Comparison of ENCODE assay signal across 23 cellular contexts in the genomic region with DNA sequence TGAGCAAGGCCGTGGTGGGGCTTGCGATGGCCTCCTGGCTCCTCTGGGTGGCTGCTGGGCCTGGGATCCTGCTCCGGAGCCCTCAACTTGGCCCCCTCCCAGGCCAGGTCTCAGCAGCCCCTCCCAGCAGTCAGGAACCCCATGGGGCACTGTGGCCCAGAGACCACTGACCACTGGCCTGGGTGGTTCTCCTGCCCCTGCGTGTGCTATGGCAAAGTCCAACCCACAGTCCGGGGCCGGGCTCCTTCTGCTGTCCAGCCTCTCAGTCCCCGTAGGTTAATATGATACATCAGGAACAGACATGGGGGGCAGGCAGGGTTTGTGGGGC.
"Had no signal": no experiment of that assay in that cellular context is flagged by ENCODE, and none has a peak within 500 bp of the region (broad histone marks: within the 10 kb centered on the region; RNA-seq: fewer than 3 reads in every experiment).

No MANE protein-coding gene starts in this region.

- ATAC-seq: activated CD4-positive, alpha-beta T cell treated with anti-CD3 and anti-CD28 coated beads for 36 hours; activated naive CD4-positive, alpha-beta T cell treated with anti-CD3 and anti-CD28 coated beads, Interleukin-2, amount 50 U/mL, for 72 hours; activated T-cell treated with anti-CD3 and anti-CD28 coated beads, Interleukin-2, amount 50 U/mL, for 72 hours; naive thymus-derived CD8-positive, alpha-beta T cell; right cardiac atrium; stimulated activated naive CD8-positive, alpha-beta T cell treated with anti-CD3 and anti-CD28 coated beads, Interleukin-15, Interleukin-2, amounts not matched to agents 100 U/mL and 50 U/mL, for 24 hours had no signal

- H3K36me3 Mint-ChIP-seq: activated naive CD4-positive, alpha-beta T cell treated with anti-CD3 and anti-CD28 coated beads, Interleukin-2, amount 50 U/mL, for 72 hours; naive thymus-derived CD8-positive, alpha-beta T cell had no signal

- DNase-seq: activated B cell treated with CpG ODN at 0.5 μM for 24 hours; activated CD4-positive, alpha-beta T cell treated with anti-CD3 and anti-CD28 coated beads for 36 hours; activated CD4-positive, alpha-beta T cell treated with anti-CD3 and anti-CD28 coated beads, Interleukin-2, amount 50 U/mL, for 4 hours; activated naive CD4-positive, alpha-beta T cell; activated T-cell treated with anti-CD3 and anti-CD28 coated beads for 4 hours; activated T-cell treated with anti-CD3 and anti-CD28 coated beads, Interleukin-2, amount 50 U/mL, for 72 hours; effector CD8-positive, alpha-beta T cell; midbrain; stimulated activated CD4-positive, alpha-beta T cell treated with anti-CD3 and anti-CD28 coated beads, Interleukin-4, amount 100 ng/mL, for 1 hour; stimulated activated naive CD8-positive, alpha-beta T cell treated with anti-CD3 and anti-CD28 coated beads, Interleukin-15, Interleukin-2, amounts not matched to agents 100 U/mL and 50 U/mL, for 24 hours; T-helper 2 cell; trophoblast cell had no signal

- H3K27ac ChIP-seq: thoracic aorta had no signal

- H3K27ac Mint-ChIP-seq: activated B cell treated with CpG ODN at 0.5 μM for 24 hours; activated CD4-positive, alpha-beta T cell treated with anti-CD3 and anti-CD28 coated beads for 36 hours; activated naive CD4-positive, alpha-beta T cell treated with anti-CD3 and anti-CD28 coated beads, Interleukin-2, amount 50 U/mL, for 72 hours; activated T-cell treated with anti-CD3 and anti-CD28 coated beads, Interleukin-2, amount 50 U/mL, for 72 hours; naive thymus-derived CD8-positive, alpha-beta T cell had no signal

- H3K4me3 ChIP-seq: thoracic aorta had no signal

- H3K9me3 ChIP-seq: thoracic aorta had no signal

- H3K4me1 Mint-ChIP-seq: activated B cell treated with CpG ODN at 0.5 μM for 24 hours; activated CD4-positive, alpha-beta T cell treated with anti-CD3 and anti-CD28 coated beads for 36 hours; central memory CD8-positive, alpha-beta T cell had no signal

- H3K9me3 Mint-ChIP-seq: activated B cell treated with CpG ODN at 0.5 μM for 24 hours; activated naive CD4-positive, alpha-beta T cell treated with anti-CD3 and anti-CD28 coated beads, Interleukin-2, amount 50 U/mL, for 72 hours; activated T-cell treated with anti-CD3 and anti-CD28 coated beads, Interleukin-2, amount 50 U/mL, for 72 hours; central memory CD8-positive, alpha-beta T cell; naive thymus-derived CD8-positive, alpha-beta T cell; neural crest cell had no signal

- H3K4me3 Mint-ChIP-seq: activated B cell treated with CpG ODN at 0.5 μM for 24 hours; activated CD4-positive, alpha-beta T cell treated with anti-CD3 and anti-CD28 coated beads for 36 hours; activated T-cell treated with anti-CD3 and anti-CD28 coated beads, Interleukin-2, amount 50 U/mL, for 72 hours; central memory CD8-positive, alpha-beta T cell; naive thymus-derived CD8-positive, alpha-beta T cell; neural crest cell had no signal

- H3K36me3 ChIP-seq: thoracic aorta had no signal

- FAIRE-seq: bronchial epithelial cell, colon, frontal cortex, islet of Langerhans, urothelium cell line had no signal
